Comparison of ENCODE assay signal across 16 cellular contexts in the genomic region with DNA sequence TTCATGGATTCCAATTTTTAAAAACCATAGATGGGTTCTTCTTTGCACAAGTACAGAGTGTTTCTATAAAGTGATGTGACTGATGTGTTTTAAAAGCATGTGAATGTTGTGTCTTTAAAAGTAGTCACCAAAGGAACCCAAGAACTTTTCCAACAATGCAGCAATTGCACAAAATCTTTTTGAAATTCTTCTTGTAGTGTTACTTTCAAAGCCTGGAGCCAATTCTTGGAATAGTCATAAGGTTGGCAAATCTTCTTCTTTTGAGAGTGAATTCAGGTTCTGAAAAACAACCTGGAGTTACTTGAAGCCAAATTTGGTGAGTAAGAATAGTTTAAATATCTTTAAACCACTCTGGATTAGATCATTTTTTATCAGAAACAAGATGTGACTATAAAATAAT. TPM values are rescaled to one million over a fixed set of nuclear protein-coding genes. Genes with fewer than 3 reads are reported as not detected.
DNase-seq lines count a peak whose midpoint lies in the region; ATAC-seq and TF ChIP-seq lines count a peak whose summit lies in the region.
"Had no signal": no experiment of that assay in that cellular context is flagged by ENCODE, and none has a peak within 500 bp of the region (broad histone marks: within the 10 kb centered on the region; RNA-seq: fewer than 3 reads in every experiment).

No MANE protein-coding gene starts in this region.

- H3K27me3 Mint-ChIP-seq in mesothelial cell of epicardium (ENCODE audit: low read depth) = no peaks in the 10 kb centered on the region

- H3K9me3 Mint-ChIP-seq in mesothelial cell of epicardium = peaks cover 3% of the 10 kb centered on the region
- H3K9me3 Mint-ChIP-seq: stimulated activated effector memory CD8-positive, alpha-beta T cell treated with anti-CD3 and anti-CD28 coated beads, Interleukin-12 subunit alpha, Interleukin-12 subunit beta, amount 100 ng/mL, for 72 hours had no signal

- no peak overlapping the region for H3K27ac Mint-ChIP-seq in mesothelial cell of epicardium
- H3K27ac Mint-ChIP-seq: stimulated activated effector memory CD8-positive, alpha-beta T cell treated with anti-CD3 and anti-CD28 coated beads, Interleukin-12 subunit alpha, Interleukin-12 subunit beta, amount 100 ng/mL, for 72 hours had no signal

- in situ Hi-C loops in mammary epithelial cell (cut with MboI; ENCODE audit: low sequenced_read_pairs in 2 of 2) = no loop called here

- H3K79me2 ChIP-seq in mammary epithelial cell (ENCODE audit: insufficient read depth, low read length) = peaks cover 91% of the 10 kb centered on the region

- dilution Hi-C loops in mammary epithelial cell (cut with HindIII; ENCODE audit: low sequenced_read_pairs) = loop anchor here (5.0 kb wide), 3 partner anchors 39 to 99 kb away; no protein-coding TSS in a partner anchor

- H3K4me1 Mint-ChIP-seq in mesothelial cell of epicardium = peaks cover 2% of the 10 kb centered on the region

- peak overlapping the region; percentile 29 for H3K4me2 ChIP-seq in mammary epithelial cell (ENCODE audit: insufficient read depth, low read depth, low read length)

- no peaks in the 10 kb centered on the region for H3K27me3 ChIP-seq in mammary epithelial cell (ENCODE audit: insufficient read depth, low read length)
- no peaks in the 10 kb centered on the region for H3K27me3 ChIP-seq in foreskin keratinocyte
- no peaks in the 10 kb centered on the region for H3K27me3 ChIP-seq in suprapubic skin
- H3K27me3 ChIP-seq: BE2C had no signal

- no peak for TF ChIP-seq CTCF in mammary epithelial cell (conservative IDR thresholded peaks at IDR 0.05 in 1 of 2, IDR thresholded peaks at IDR 0.05 in 1 of 2; ENCODE audit: extremely low read depth in 1 of 2, insufficient read depth in 1 of 2, low read depth in 1 of 2, low read length in 2 of 2)
- TF ChIP-seq CTCF in foreskin keratinocyte (conservative IDR thresholded peaks at IDR 0.05) = no peak
- TF ChIP-seq CTCF in suprapubic skin (IDR thresholded peaks at IDR 0.05) = no peak
- TF ChIP-seq CTCF in mesothelial cell of epicardium (IDR thresholded peaks at IDR 0.05; ENCODE audit: unreplicated experiment) = no peak
- no peak for TF ChIP-seq CTCF in GM10266 (IDR thresholded peaks at IDR 0.05; ENCODE audit: control insufficient read depth, insufficient read depth, low read depth, missing control alignments)

- ATAC-seq in foreskin keratinocyte = no peak
- no peak for ATAC-seq in HG03378 (IDR thresholded peaks at IDR 0.05; ENCODE audit: unreplicated experiment)
- ATAC-seq: stimulated activated effector memory CD8-positive, alpha-beta T cell treated with anti-CD3 and anti-CD28 coated beads, Interleukin-12 subunit alpha, Interleukin-12 subunit beta, amount 100 ng/mL, for 72 hours had no signal

- H3K36me3 Mint-ChIP-seq in mesothelial cell of epicardium = peaks cover 26% of the 10 kb centered on the region

- no peak overlapping the region for H3K4me3 ChIP-seq in mammary epithelial cell (replicated peaks in 1 of 3; ENCODE audit: insufficient read depth in 1 of 3, low read depth in 2 of 3, low read length in 3 of 3)
- no peak overlapping the region for H3K4me3 ChIP-seq in suprapubic skin
- H3K4me3 ChIP-seq: skin epidermis had no signal

- DNase-seq in GM04503 (ENCODE audit: low read depth) (peak; percentile 63), mammary epithelial cell (peak; percentile 68), foreskin keratinocyte (peak in 1 of 2 donors; percentile 70), suprapubic skin (ENCODE audit: low spot score in 2 of 2) (no peak), mesothelial cell of epicardium (ENCODE audit: low spot score in 2 of 2, unreplicated experiment in 2 of 2) (no peak), GM10266 (ENCODE audit: extremely low spot score) (no peak), NCI-H2171 treated with DMSO at 0.1 percent for 48 hours (lab: John Stamatoyannopoulos, UW) (no peak)
- DNase-seq: BE2C; effector memory CD4-positive, alpha-beta T cell; KBM-7; NCI-H1105; NK-92 treated with Interleukin-12 subunit alpha and Interleukin-12 subunit beta, amount 100 ng/mL, for 24 hours; nucleus accumbens had no signal

- no peak overlapping the region for H2AFZ ChIP-seq in mammary epithelial cell (ENCODE audit: low read depth, low read length)

- intact Hi-C loops in mammary epithelial cell (cut with micrococcal nuclease) = loop anchor here (2.0 kb wide), 1 partner anchor 27 kb away; no protein-coding TSS in a partner anchor

- no peak overlapping the region for H3K9ac ChIP-seq in mammary epithelial cell (ENCODE audit: insufficient read depth, low read length)

- peaks cover 15% of the 10 kb centered on the region for H3K4me1 ChIP-seq in mammary epithelial cell (ENCODE audit: insufficient read depth, low read length)
- H3K4me1 ChIP-seq in foreskin keratinocyte = peaks cover 9% of the 10 kb centered on the region
- H3K4me1 ChIP-seq in suprapubic skin = peaks cover 9% of the 10 kb centered on the region
- H3K4me1 ChIP-seq: BE2C had no signal

- no TSS peak for BruUV-seq in mammary epithelial cell (replicated peaks; lab: Mats Ljungman, UMichigan)

- H3K9me3 ChIP-seq in mammary epithelial cell (replicated peaks; ENCODE audit: insufficient read depth, low read length) (no peaks in the 10 kb centered on the region), suprapubic skin (no peaks in the 10 kb centered on the region)
- H3K9me3 ChIP-seq: BE2C had no signal

- H3K36me3 ChIP-seq in mammary epithelial cell (ENCODE audit: insufficient read depth, low read length) (peaks cover 13% of the 10 kb centered on the region), suprapubic skin (peaks cover 7% of the 10 kb centered on the region)
- H3K36me3 ChIP-seq: BE2C had no signal

- H3K4me3 Mint-ChIP-seq in mesothelial cell of epicardium = no peak overlapping the region
- H3K4me3 Mint-ChIP-seq: stimulated activated effector memory CD8-positive, alpha-beta T cell treated with anti-CD3 and anti-CD28 coated beads, Interleukin-12 subunit alpha, Interleukin-12 subunit beta, amount 100 ng/mL, for 72 hours had no signal

- CTCF ChIA-PET in mammary epithelial cell (lab: Charles Lee; ENCODE audit: low non-redundant PET) = no interaction called here

- no peak for TF ChIP-seq POLR2A in suprapubic skin (IDR thresholded peaks at IDR 0.05)

- peak overlapping the region; percentile 59 for H3K27ac ChIP-seq in mammary epithelial cell (ENCODE audit: insufficient read depth, low read depth, low read length)
- H3K27ac ChIP-seq in foreskin keratinocyte = peak overlapping the region; percentile 18
- peak overlapping the region; percentile 29 for H3K27ac ChIP-seq in suprapubic skin
- H3K27ac ChIP-seq: skin epidermis had no signal

- H4K20me1 ChIP-seq in mammary epithelial cell (ENCODE audit: insufficient read depth, low read length) = no peaks in the 10 kb centered on the region

- no peak for TF ChIP-seq EP300 in suprapubic skin (IDR thresholded peaks at IDR 0.05)

RNA-seq across cellular contexts. Expression of a gene that starts 10.5 kb away (rescaled TPM):
- total RNA-seq in mammary epithelial cell (100 to 1,000 TPM in 1 of 2 donors, 10 to 100 TPM in 1; 56.2 to 113 TPM), foreskin keratinocyte (21.5 and 25.1 TPM in 2 replicates), suprapubic skin (10 to 100 TPM; 43.9 to 85.0 (median 52.3) TPM), mesothelial cell of epicardium (12.0 to 15.0 TPM (median 14.0 TPM) in 3 replicates)
- polyA plus RNA-seq in mammary epithelial cell (36.9 TPM), foreskin keratinocyte (11.0 and 14.4 TPM in 2 replicates)
- polyA minus RNA-seq in mammary epithelial cell = 14.3 TPM

Comparison
In these comparisons a context has a peak if more than half of its experiments do, and no peak if none do; other contexts are left out.
1. DNase-seq: peak in GM04503 (single experiment) and mammary epithelial cell (single experiment); none in suprapubic skin (0 of 2), mesothelial cell of epicardium (0 of 2), GM10266 (single experiment) and NCI-H2171 treated with DMSO at 0.1 percent for 48 hours (single experiment).
2. Peak in every context shown above with its lines, with median percentiles within 50 percentile points of each other: H3K27ac ChIP-seq.